ENCODE assay signal across 8 cellular contexts in genomic region chr3:4302747-4303146, GRCh38. TPM values are rescaled to one million over a fixed set of nuclear protein-coding genes. Genes with fewer than 3 reads are reported as not detected.
DNase-seq lines count a peak whose midpoint lies in the region; ATAC-seq and TF ChIP-seq lines count a peak whose summit lies in the region.

No MANE protein-coding gene starts in this region.

- H3K36me3 Mint-ChIP-seq in CD4-positive, CD25-positive, alpha-beta regulatory T cell = peaks cover 11% of the 10 kb centered on the region

- no peak overlapping the region for H3K4me2 ChIP-seq in neural cell (ENCODE audit: low read length)

- DNase-seq in CD4-positive, CD25-positive, alpha-beta regulatory T cell = no peak
- DNase-seq in LNCaP clone FGC (ENCODE audit: low read depth) (no peak), dorsolateral prefrontal cortex (peak in 1 of 10 donors; percentile 31), AML-193 (lab: John Stamatoyannopoulos, UW) (no peak), inferior parietal cortex (ENCODE audit: extremely low spot score) (no peak), COR-L47 (lab: John Stamatoyannopoulos, UW) (no peak)
- no peak for DNase-seq in NK-92 treated with Interleukin-12 subunit alpha and Interleukin-12 subunit beta, amount 100 ng/mL, for 24 hours (lab: John Stamatoyannopoulos, UW)

- H3K27ac ChIP-seq in CD4-positive, CD25-positive, alpha-beta regulatory T cell (ENCODE audit: insufficient read depth, low read length, poor library complexity, severe bottlenecking) = no peak overlapping the region
- H3K27ac ChIP-seq in dorsolateral prefrontal cortex (peak overlapping the region; percentile 64 to 99 (median 92)), neural cell (ENCODE audit: low read length) (peak overlapping the region; percentile 94)

- peaks cover 11% of the 10 kb centered on the region for H3K4me1 ChIP-seq in CD4-positive, CD25-positive, alpha-beta regulatory T cell (ENCODE audit: control insufficient read depth, insufficient read depth, low read length, poor library complexity, severe bottlenecking)

- peak overlapping the region; percentile 96 to 97 (median 96) for H3K4me3 Mint-ChIP-seq in CD4-positive, CD25-positive, alpha-beta regulatory T cell

- peak overlapping the region; percentile 95 to 99 (median 97) for H3K27ac Mint-ChIP-seq in CD4-positive, CD25-positive, alpha-beta regulatory T cell

- H3K9me3 Mint-ChIP-seq in CD4-positive, CD25-positive, alpha-beta regulatory T cell = peaks cover 0 to 2% (median 0%) of the 10 kb centered on the region in 7 donors

- intact Hi-C loops in dorsolateral prefrontal cortex (cut with DNase I) = loop anchor here in 1 of 2 donors (10.0 kb wide), 1 partner anchor 192 kb away; the partner anchor contains the start of gene ITPR1

- peak overlapping the region; percentile 94 for H3K4me3 ChIP-seq in CD4-positive, CD25-positive, alpha-beta regulatory T cell (ENCODE audit: low read depth, low read length)
- H3K4me3 ChIP-seq in LNCaP clone FGC (ENCODE audit: low read depth, low read length) = peak overlapping the region; percentile 92
- peak overlapping the region; percentile 52 to 96 (median 81) for H3K4me3 ChIP-seq in dorsolateral prefrontal cortex
- H3K4me3 ChIP-seq in neural cell (ENCODE audit: low read length) = peak overlapping the region; percentile 76

- no peaks in the 10 kb centered on the region for H3F3A ChIP-seq in neural cell (ENCODE audit: insufficient read depth, low read length, poor library complexity, severe bottlenecking)

- peak overlapping the region; percentile 92 for H3K9ac ChIP-seq in neural cell (ENCODE audit: low read length)

- no peaks in the 10 kb centered on the region for H3K9me2 ChIP-seq in neural cell (ENCODE audit: insufficient read depth, low read length)

- peak overlapping the region; percentile 95 for H2AFZ ChIP-seq in neural cell (ENCODE audit: low read depth, low read length)

- H3K9me3 ChIP-seq in CD4-positive, CD25-positive, alpha-beta regulatory T cell (ENCODE audit: control insufficient read depth in 2 of 2, low read length in 2 of 2) = no peaks in the 10 kb centered on the region
- no peaks in the 10 kb centered on the region for H3K9me3 ChIP-seq in neural cell (ENCODE audit: low read length)

- TF ChIP-seq CTCF in LNCaP clone FGC (IDR thresholded peaks at IDR 0.05; ENCODE audit: control insufficient read depth, extremely low read depth, insufficient read depth) (no peak), dorsolateral prefrontal cortex (IDR thresholded peaks at IDR 0.05 in 54 of 56, conservative IDR thresholded peaks at IDR 0.05 in 2 of 56; ENCODE audit: low read depth in 1 of 56, partially characterized antibody in 56 of 56) (no peak), neural cell (IDR thresholded peaks at IDR 0.05; ENCODE audit: poor library complexity, severe bottlenecking) (no peak)

- TF ChIP-seq EP300 in neural cell (conservative IDR thresholded peaks at IDR 0.05; ENCODE audit: poor library complexity, severe bottlenecking) = no peak

- ATAC-seq in CD4-positive, CD25-positive, alpha-beta regulatory T cell (ENCODE audit: low read depth in 2 of 2) = no peak

- peaks cover 12% of the 10 kb centered on the region for H3K79me2 ChIP-seq in neural cell (replicated peaks; ENCODE audit: insufficient read depth, low read length)

- H3K36me3 ChIP-seq in CD4-positive, CD25-positive, alpha-beta regulatory T cell (ENCODE audit: control insufficient read depth, insufficient read depth, low read length) = no peaks in the 10 kb centered on the region
- H3K36me3 ChIP-seq in neural cell (ENCODE audit: insufficient read depth, low read length) = no peaks in the 10 kb centered on the region

- no peak for TF ChIP-seq RAD21 in neural cell (conservative IDR thresholded peaks at IDR 0.05)

- peaks cover 16 to 40% (median 20%) of the 10 kb centered on the region in 4 donors for H3K4me1 Mint-ChIP-seq in CD4-positive, CD25-positive, alpha-beta regulatory T cell

- H3K27me3 Mint-ChIP-seq in CD4-positive, CD25-positive, alpha-beta regulatory T cell = no peaks in the 10 kb centered on the region

- no peaks in the 10 kb centered on the region for H3K27me3 ChIP-seq in CD4-positive, CD25-positive, alpha-beta regulatory T cell (ENCODE audit: control insufficient read depth, insufficient read depth, low read length)
- no peaks in the 10 kb centered on the region for H3K27me3 ChIP-seq in dorsolateral prefrontal cortex
- H3K27me3 ChIP-seq in neural cell (ENCODE audit: insufficient read depth, low read depth, low read length) = no peaks in the 10 kb centered on the region

- H4K20me1 ChIP-seq in neural cell (ENCODE audit: insufficient read depth) = no peaks in the 10 kb centered on the region

TF ChIP-seq in neural cell, 6 proteins besides CTCF, POLR2A, EP300 and RAD21:
- TF ChIP-seq POLR2AphosphoS5 (IDR thresholded peaks at IDR 0.05) (no peak), MXI1 (conservative IDR thresholded peaks at IDR 0.05; ENCODE audit: poor library complexity, severe bottlenecking) (no peak), TAF1 (IDR thresholded peaks at IDR 0.05; ENCODE audit: low read depth) (no peak), EZH2 (IDR thresholded peaks at IDR 0.05; ENCODE audit: borderline replicate concordance, insufficient read depth, low read length, poor library complexity, severe bottlenecking) (no peak), REST (IDR thresholded peaks at IDR 0.05; ENCODE audit: borderline replicate concordance) (no peak), SMC3 (conservative IDR thresholded peaks at IDR 0.05; ENCODE audit: poor library complexity) (no peak)

RNA-seq across cellular contexts. Expression of gene SETMAR, which starts 0.4 kb away (rescaled TPM):
- total RNA-seq in CD4-positive, CD25-positive, alpha-beta regulatory T cell = 12.9 TPM
- polyA plus RNA-seq in CD4-positive, CD25-positive, alpha-beta regulatory T cell = 10 to 100 TPM in 3 of 4 donors, 1 to 10 TPM in 1; 8.6 to 13.0 (median 12.4) TPM
- 10 to 100 TPM; 12.0 to 32.4 (median 18.2) TPM for total RNA-seq in dorsolateral prefrontal cortex
- 37.1 and 41.3 TPM in 2 replicates for polyA plus RNA-seq in neural cell
- 52.1 and 54.3 TPM in 2 replicates for polyA minus RNA-seq in neural cell
